In genomic region chr13:114227528-114227927, GRCh38 we compare ENCODE assay signal across 1 cellular context.
TF ChIP-seq lines count a peak whose summit lies in the region.

No MANE protein-coding gene starts in this region.

TF ChIP-seq in GM12891, 5 proteins besides CTCF, POLR2A, EP300 and RAD21:
- TF ChIP-seq SPI1 (IDR thresholded peaks at IDR 0.05; ENCODE audit: low read depth, low read length): no peak
- no peak for TF ChIP-seq POU2F2 (IDR thresholded peaks at IDR 0.05; ENCODE audit: low read depth, low read length)
- TF ChIP-seq PAX5 (IDR thresholded peaks at IDR 0.05; ENCODE audit: insufficient read depth, low read length, severe bottlenecking): no peak
- TF ChIP-seq POLR2AphosphoS5 (IDR thresholded peaks at IDR 0.05; ENCODE audit: low read depth, low read length): no peak
